In the genomic region with DNA sequence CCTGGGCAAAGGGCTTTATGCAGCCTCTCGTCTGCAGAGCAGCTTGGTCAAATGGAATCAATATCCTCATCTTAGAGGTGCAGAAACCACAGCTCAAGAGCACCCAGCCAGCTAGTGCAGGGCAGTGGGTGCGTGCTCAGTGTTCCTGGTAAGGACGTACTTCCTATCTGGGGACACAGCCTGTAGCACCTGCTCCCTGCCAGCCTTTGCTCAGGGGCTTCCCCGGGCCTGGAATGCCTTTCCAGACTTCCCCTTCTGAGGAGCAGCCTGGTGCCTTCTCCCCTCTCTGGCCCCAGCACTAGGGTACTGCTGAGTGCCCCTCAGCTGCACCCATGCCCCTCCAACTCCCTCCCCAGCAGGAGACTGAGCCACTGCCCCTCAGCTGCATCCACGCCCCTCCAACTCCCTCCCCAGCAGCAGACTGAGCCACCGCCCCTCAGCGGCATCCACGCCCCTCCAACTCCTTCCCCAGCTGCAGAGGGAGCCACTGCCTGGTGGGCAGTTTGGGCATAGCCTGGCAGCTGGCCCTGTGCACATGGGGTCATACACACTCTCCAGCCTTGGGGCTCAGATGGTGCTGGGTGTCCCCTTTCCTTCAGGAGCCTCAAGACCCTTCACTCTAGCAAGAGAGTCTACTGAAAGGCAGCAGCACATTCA, we compare ENCODE assay signal across 11 cellular contexts.
"Had no signal": no experiment of that assay in that cellular context is flagged by ENCODE, and none has a peak within 500 bp of the region (broad histone marks: within the 10 kb centered on the region; RNA-seq: fewer than 3 reads in every experiment).

No MANE protein-coding gene starts in this region.

- H3K27me3 ChIP-seq: suprapubic skin had no signal

- DNase-seq: activated CD4-positive, alpha-beta T cell treated with anti-CD3 and anti-CD28 coated beads, Interleukin-2, amount 10 ng/mL, durations not matched to agents 7 days and 5 days; activated CD8-positive, alpha-beta memory T cell treated with anti-CD3 and anti-CD28 coated beads for 24 hours; activated gamma-delta T cell treated with Interleukin-2 at 50 U/mL for 16 hours; amniotic stem cell; natural killer cell; nucleus accumbens had no signal

- H3K4me3 ChIP-seq: skin epidermis, suprapubic skin had no signal

- H3K9me3 ChIP-seq: suprapubic skin had no signal

- H3K27ac ChIP-seq: skin epidermis, suprapubic skin had no signal

- FAIRE-seq: endometrium, islet of Langerhans had no signal

- H3K36me3 ChIP-seq: suprapubic skin had no signal

- ATAC-seq: right cardiac atrium had no signal
